23 cellular contexts compared by ENCODE assay signal in genomic region chr3:96182756-96183155, GRCh38.
DNase-seq lines count a peak whose midpoint lies in the region; ATAC-seq and TF ChIP-seq lines count a peak whose summit lies in the region.
"Had no signal": no experiment of that assay in that cellular context is flagged by ENCODE, and none has a peak within 500 bp of the region (broad histone marks: within the 10 kb centered on the region; RNA-seq: fewer than 3 reads in every experiment).

No MANE protein-coding gene starts in this region.

- no peaks in the 10 kb centered on the region for H3K9me3 Mint-ChIP-seq in activated T-helper 1 cell treated with anti-CD3 and anti-CD28 coated beads, Interleukin-12 subunit alpha, Interleukin-12 subunit beta, Interleukin-2, Interleukin-4 antibody, amounts not matched to agents 30 ng/mL and 10 ng/mL and 1 ng/mL, durations not matched to agents 14 hours and 24 hours and 36 hours

- no peaks in the 10 kb centered on the region for H3K36me3 Mint-ChIP-seq in activated T-helper 1 cell treated with anti-CD3 and anti-CD28 coated beads, Interleukin-12 subunit alpha, Interleukin-12 subunit beta, Interleukin-2, Interleukin-4 antibody, amounts not matched to agents 30 ng/mL and 10 ng/mL and 1 ng/mL, durations not matched to agents 14 hours and 24 hours and 36 hours (ENCODE audit: low read depth)

- H3K27ac ChIP-seq in foreskin keratinocyte = no peak overlapping the region
- H3K27ac ChIP-seq: GM23248, HL-60, RWPE1 had no signal

- ATAC-seq in foreskin keratinocyte = peak; percentile 46

- DNase-seq in DMS53 treated with DMSO at 0.1 percent for 48 hours (lab: John Stamatoyannopoulos, UW; ENCODE audit: unreplicated experiment) = peak; percentile 20
- peak; percentile 41 for DNase-seq in HT1080 (ENCODE audit: low read depth)
- peak; percentile 61 for DNase-seq in amniotic epithelial cell (ENCODE audit: low read depth)
- peak; percentile 7 to 54 for DNase-seq in foreskin keratinocyte
- no peak for DNase-seq in activated T-helper 1 cell treated with anti-CD3 and anti-CD28 coated beads, Interleukin-12 subunit alpha, Interleukin-12 subunit beta, Interleukin-2, Interleukin-4 antibody, amounts not matched to agents 30 ng/mL and 10 ng/mL and 1 ng/mL, durations not matched to agents 14 hours and 24 hours and 36 hours (ENCODE audit: low spot score)
- DNase-seq in stimulated activated CD4-positive, alpha-beta T cell treated with anti-CD3 and anti-CD28 coated beads, Interleukin-2, amount 100 ng/mL, for 48 hours = no peak
- DNase-seq in SKM-1 (lab: John Stamatoyannopoulos, UW; ENCODE audit: unreplicated experiment) = no peak
- DNase-seq in ecto neural progenitor cell (ENCODE audit: low spot score) = no peak
- DNase-seq: BE2C, DMS79, GM23248, IMR-90, NCI-H1417 treated with DMSO at 0.1 percent for 48 hours, NCI-H187 treated with DMSO at 0.1 percent for 48 hours, NCI-H2107, NCI-H2227 treated with DMSO at 0.1 percent for 48 hours, NCI-H510A, NCI-H748 treated with DMSO at 0.1 percent for 48 hours, SIG-M5, SK-N-SH had no signal

- H3K4me1 ChIP-seq in foreskin keratinocyte = no peaks in the 10 kb centered on the region
- H3K4me1 ChIP-seq: BE2C, HAP-1 had no signal

- H3K27ac Mint-ChIP-seq in activated T-helper 1 cell treated with anti-CD3 and anti-CD28 coated beads, Interleukin-12 subunit alpha, Interleukin-12 subunit beta, Interleukin-2, Interleukin-4 antibody, amounts not matched to agents 30 ng/mL and 10 ng/mL and 1 ng/mL, durations not matched to agents 14 hours and 24 hours and 36 hours = no peak overlapping the region

- no peak overlapping the region for H3K4me3 Mint-ChIP-seq in activated T-helper 1 cell treated with anti-CD3 and anti-CD28 coated beads, Interleukin-12 subunit alpha, Interleukin-12 subunit beta, Interleukin-2, Interleukin-4 antibody, amounts not matched to agents 30 ng/mL and 10 ng/mL and 1 ng/mL, durations not matched to agents 14 hours and 24 hours and 36 hours

- H3K4me1 Mint-ChIP-seq in activated T-helper 1 cell treated with anti-CD3 and anti-CD28 coated beads, Interleukin-12 subunit alpha, Interleukin-12 subunit beta, Interleukin-2, Interleukin-4 antibody, amounts not matched to agents 30 ng/mL and 10 ng/mL and 1 ng/mL, durations not matched to agents 14 hours and 24 hours and 36 hours (ENCODE audit: low read depth) = no peaks in the 10 kb centered on the region

- intact Hi-C loops in activated T-helper 1 cell treated with anti-CD3 and anti-CD28 coated beads, Interleukin-12 subunit alpha, Interleukin-12 subunit beta, Interleukin-2, Interleukin-4 antibody, amounts not matched to agents 30 ng/mL and 10 ng/mL and 1 ng/mL, durations not matched to agents 14 hours and 24 hours and 36 hours (cut with micrococcal nuclease) = no loop called here

- no peaks in the 10 kb centered on the region for H3K27me3 Mint-ChIP-seq in activated T-helper 1 cell treated with anti-CD3 and anti-CD28 coated beads, Interleukin-12 subunit alpha, Interleukin-12 subunit beta, Interleukin-2, Interleukin-4 antibody, amounts not matched to agents 30 ng/mL and 10 ng/mL and 1 ng/mL, durations not matched to agents 14 hours and 24 hours and 36 hours (ENCODE audit: insufficient read depth)

- no peak for TF ChIP-seq CTCF in foreskin keratinocyte (conservative IDR thresholded peaks at IDR 0.05)

- no peaks in the 10 kb centered on the region for H3K27me3 ChIP-seq in foreskin keratinocyte
- H3K27me3 ChIP-seq: BE2C had no signal

Comparison
In these comparisons a context has a peak if more than half of its experiments do, and no peak if none do; other contexts are left out.
1. DNase-seq: peak in DMS53 treated with DMSO at 0.1 percent for 48 hours (single experiment), HT1080 (single experiment), amniotic epithelial cell (single experiment) and foreskin keratinocyte (2 of 2); none in activated T-helper 1 cell treated with anti-CD3 and anti-CD28 coated beads, Interleukin-12 subunit alpha, Interleukin-12 subunit beta, Interleukin-2, Interleukin-4 antibody, amounts not matched to agents 30 ng/mL and 10 ng/mL and 1 ng/mL, durations not matched to agents 14 hours and 24 hours and 36 hours (single experiment), stimulated activated CD4-positive, alpha-beta T cell treated with anti-CD3 and anti-CD28 coated beads, Interleukin-2, amount 100 ng/mL, for 48 hours (0 of 2), SKM-1 (single experiment) and ecto neural progenitor cell (single experiment).